ENCODE assay signal across 8 cellular contexts in the genomic region with DNA sequence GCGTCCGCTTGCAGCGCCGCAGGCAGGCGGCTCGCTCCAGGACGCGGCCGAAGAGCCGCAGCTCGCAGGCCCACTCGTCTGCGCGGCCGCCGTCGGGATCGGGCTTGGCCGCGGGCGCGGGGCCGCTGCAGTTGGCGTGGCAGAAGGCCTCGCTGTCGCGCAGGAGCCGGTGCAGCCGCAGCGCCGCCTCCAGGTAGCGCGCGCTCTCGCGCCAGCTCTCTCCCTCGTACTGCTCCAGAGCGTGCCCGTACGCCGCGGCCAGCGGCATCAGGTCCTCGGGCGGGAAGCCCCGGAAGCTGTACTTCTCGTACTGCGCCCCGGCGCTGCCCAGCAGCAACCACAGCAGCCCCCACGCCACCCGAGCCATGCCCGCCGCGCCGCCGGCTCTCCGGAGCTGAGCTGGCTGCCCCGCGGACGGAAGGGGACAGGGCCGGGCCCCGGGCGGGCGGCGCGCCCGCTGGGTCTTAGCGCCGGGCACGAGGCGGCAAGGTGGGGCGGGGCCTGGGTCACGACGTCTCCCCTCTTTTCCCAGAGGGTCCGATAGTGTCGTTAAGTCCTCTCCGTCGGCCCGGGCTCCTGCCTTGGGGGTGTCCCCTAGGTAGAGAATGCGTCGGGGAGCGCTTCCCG. TPM values are rescaled to one million over a fixed set of nuclear protein-coding genes. Genes with fewer than 3 reads are reported as not detected.
DNase-seq lines count a peak whose midpoint lies in the region; ATAC-seq and TF ChIP-seq lines count a peak whose summit lies in the region.

A gene with protein sequence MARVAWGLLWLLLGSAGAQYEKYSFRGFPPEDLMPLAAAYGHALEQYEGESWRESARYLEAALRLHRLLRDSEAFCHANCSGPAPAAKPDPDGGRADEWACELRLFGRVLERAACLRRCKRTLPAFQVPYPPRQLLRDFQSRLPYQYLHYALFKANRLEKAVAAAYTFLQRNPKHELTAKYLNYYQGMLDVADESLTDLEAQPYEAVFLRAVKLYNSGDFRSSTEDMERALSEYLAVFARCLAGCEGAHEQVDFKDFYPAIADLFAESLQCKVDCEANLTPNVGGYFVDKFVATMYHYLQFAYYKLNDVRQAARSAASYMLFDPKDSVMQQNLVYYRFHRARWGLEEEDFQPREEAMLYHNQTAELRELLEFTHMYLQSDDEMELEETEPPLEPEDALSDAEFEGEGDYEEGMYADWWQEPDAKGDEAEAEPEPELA (minus strand): TSS at position 401 of the 627 bp plus-strand sequence. CDS start 34 bp downstream, at position 367.

- H3K4me1 ChIP-seq in MM.1S (ENCODE audit: low read length) = 0 out of 2 replicates have a peak, but pooled peaks cover 10% of the 10 kb centered on the region
- H3K4me1 ChIP-seq in cardiac muscle cell (ENCODE audit: low read depth) = peaks cover 18% of the 10 kb centered on the region
- H3K4me1 ChIP-seq in parathyroid adenoma = peaks cover 12% of the 10 kb centered on the region
- H3K4me1 ChIP-seq in thyroid gland = peaks cover 18 to 37% of the 10 kb centered on the region in 2 donors

- peak within 1 kb of the TSS in 2 of 7 donors; percentile 73 to 87 for H3K27ac Mint-ChIP-seq in CD14-positive monocyte
- H3K27ac Mint-ChIP-seq in activated naive CD8-positive, alpha-beta T cell treated with anti-CD3 and anti-CD28 coated beads, Interleukin-2, amount 50 U/mL, for 24 hours = peak within 1 kb of the TSS; percentile 65

- H3K79me2 ChIP-seq in MM.1S (ENCODE audit: low read length) (no peaks in the 10 kb centered on the region), parathyroid adenoma (no peaks in the 10 kb centered on the region)

- WGBS in thyroid gland, 2 donors = 1% methylated on average over 18 of the region's 84 CpGs; no CpG with 5 or more reads in 1 of the 2 donors

- H3K4me3 Mint-ChIP-seq in CD14-positive monocyte = peak within 1 kb of the TSS; percentile 77 to 94
- H3K4me3 Mint-ChIP-seq in activated naive CD8-positive, alpha-beta T cell treated with anti-CD3 and anti-CD28 coated beads, Interleukin-2, amount 50 U/mL, for 24 hours = peak within 1 kb of the TSS; percentile 79

- TF ChIP-seq POLR2A in thyroid gland (IDR thresholded peaks at IDR 0.05) = peak; percentile 15 to 65

- ATAC-seq in GM21447 (IDR thresholded peaks at IDR 0.05; ENCODE audit: unreplicated experiment) = peak; percentile 75
- ATAC-seq in activated naive CD8-positive, alpha-beta T cell treated with anti-CD3 and anti-CD28 coated beads, Interleukin-2, amount 50 U/mL, for 24 hours = peak; percentile 84

- no peaks in the 10 kb centered on the region; the same call in 1 of the 2 replicates for H3F3A ChIP-seq in MM.1S (ENCODE audit: insufficient read depth, low read length)

- H3K27me3 ChIP-seq in MM.1S (replicated peaks; ENCODE audit: insufficient read depth, low read length) (0 out of 2 replicates have a peak, but pooled peaks cover 4% of the 10 kb centered on the region), cardiac muscle cell (no peaks in the 10 kb centered on the region), parathyroid adenoma (ENCODE audit: control insufficient read depth, insufficient read depth, low read length) (no peaks in the 10 kb centered on the region), thyroid gland (no peaks in the 10 kb centered on the region)

- peak; percentile 68 for DNase-seq in CD14-positive monocyte (ENCODE audit: low spot score)
- DNase-seq in MM.1S = peak; percentile 76
- peak; percentile 37 to 74 for DNase-seq in SW 1271 (lab: John Stamatoyannopoulos, UW)
- DNase-seq in activated naive CD8-positive, alpha-beta T cell treated with anti-CD3 and anti-CD28 coated beads, Interleukin-2, amount 50 U/mL, for 24 hours = peak; percentile 72
- peak; percentile 83 to 87 for DNase-seq in cardiac muscle cell (ENCODE audit: low read depth in 1 of 2, low spot score in 1 of 2)
- peak; percentile 85 to 86 for DNase-seq in thyroid gland

- H3K9me3 ChIP-seq in MM.1S (replicated peaks; ENCODE audit: insufficient read depth, low read length) = no peaks in the 10 kb centered on the region
- no peaks in the 10 kb centered on the region for H3K9me3 ChIP-seq in cardiac muscle cell (ENCODE audit: low read depth)
- no peaks in the 10 kb centered on the region for H3K9me3 ChIP-seq in parathyroid adenoma (ENCODE audit: control insufficient read depth, low read length)
- no peaks in the 10 kb centered on the region for H3K9me3 ChIP-seq in thyroid gland

- peaks cover 14% of the 10 kb centered on the region for H3K4me1 Mint-ChIP-seq in CD14-positive monocyte
- peaks cover 17% of the 10 kb centered on the region for H3K4me1 Mint-ChIP-seq in activated naive CD8-positive, alpha-beta T cell treated with anti-CD3 and anti-CD28 coated beads, Interleukin-2, amount 50 U/mL, for 24 hours

- no peaks in the 10 kb centered on the region for H3K9me2 ChIP-seq in MM.1S (replicated peaks; ENCODE audit: insufficient read depth, low read length)

- intact Hi-C loops in CD14-positive monocyte (cut with micrococcal nuclease) = no loop called here
- intact Hi-C loops in thyroid gland (cut with DNase I) = no loop called here

- H3K27ac ChIP-seq in MM.1S (ENCODE audit: low read length) (no peak within 1 kb of the TSS), cardiac muscle cell (peak within 1 kb of the TSS; percentile 80), parathyroid adenoma (peak within 1 kb of the TSS; percentile 70), thyroid gland (peak within 1 kb of the TSS; percentile 36 to 80 (median 58))

- H3K36me3 ChIP-seq in MM.1S (replicated peaks; ENCODE audit: insufficient read depth, low read length) = no peaks in the 10 kb centered on the region
- H3K36me3 ChIP-seq in cardiac muscle cell = no peaks in the 10 kb centered on the region
- H3K36me3 ChIP-seq in parathyroid adenoma (ENCODE audit: control insufficient read depth, insufficient read depth, low read length) = no peaks in the 10 kb centered on the region
- H3K36me3 ChIP-seq in thyroid gland = no peaks in the 10 kb centered on the region

- TF ChIP-seq CTCF in CD14-positive monocyte (IDR thresholded peaks at IDR 0.05) = peak; percentile 67
- TF ChIP-seq CTCF in MM.1S (IDR thresholded peaks at IDR 0.05; ENCODE audit: low read length) = peak; percentile 62
- peak; percentile 57 for TF ChIP-seq CTCF in cardiac muscle cell (IDR thresholded peaks at IDR 0.05; ENCODE audit: low read depth, low read length)
- TF ChIP-seq CTCF in parathyroid adenoma (IDR thresholded peaks at IDR 0.05) = peak; percentile 65
- peak; percentile 40 to 90 (median 72) for TF ChIP-seq CTCF in thyroid gland (IDR thresholded peaks at IDR 0.05)

- peak within 1 kb of the TSS; percentile 94 for H2AFZ ChIP-seq in MM.1S (ENCODE audit: low read length)
- peak within 1 kb of the TSS; percentile 99 for H2AFZ ChIP-seq in parathyroid adenoma

- peaks cover 0 to 8% (median 2%) of the 10 kb centered on the region in 7 donors for H3K9me3 Mint-ChIP-seq in CD14-positive monocyte
- H3K9me3 Mint-ChIP-seq in activated naive CD8-positive, alpha-beta T cell treated with anti-CD3 and anti-CD28 coated beads, Interleukin-2, amount 50 U/mL, for 24 hours = no peaks in the 10 kb centered on the region

- peaks cover 28 to 54% (median 41%) of the 10 kb centered on the region in 3 donors for H3K27me3 Mint-ChIP-seq in CD14-positive monocyte (ENCODE audit: low read depth in 3 of 3)
- peaks cover 9% of the 10 kb centered on the region for H3K27me3 Mint-ChIP-seq in activated naive CD8-positive, alpha-beta T cell treated with anti-CD3 and anti-CD28 coated beads, Interleukin-2, amount 50 U/mL, for 24 hours

- no peaks in the 10 kb centered on the region for H4K20me1 ChIP-seq in MM.1S (ENCODE audit: insufficient read depth, low read length)

- peak within 1 kb of the TSS; percentile 72 for H3K4me3 ChIP-seq in MM.1S (ENCODE audit: low read length)
- H3K4me3 ChIP-seq in cardiac muscle cell = peak within 1 kb of the TSS; percentile 92
- H3K4me3 ChIP-seq in parathyroid adenoma (ENCODE audit: low read depth, low read length) = peak within 1 kb of the TSS; percentile 74
- peak within 1 kb of the TSS; percentile 51 to 79 (median 64) for H3K4me3 ChIP-seq in thyroid gland (replicated peaks in 1 of 3)

- H3K4me2 ChIP-seq in MM.1S (ENCODE audit: low read depth, low read length) (peak within 1 kb of the TSS; percentile 99), parathyroid adenoma (ENCODE audit: low read length) (peak within 1 kb of the TSS; percentile 80)

- peaks cover 4 to 5% of the 10 kb centered on the region in 2 donors for H3K36me3 Mint-ChIP-seq in CD14-positive monocyte
- H3K36me3 Mint-ChIP-seq in activated naive CD8-positive, alpha-beta T cell treated with anti-CD3 and anti-CD28 coated beads, Interleukin-2, amount 50 U/mL, for 24 hours (ENCODE audit: low read depth) = no peaks in the 10 kb centered on the region

- H3K9ac ChIP-seq in MM.1S (ENCODE audit: low read length) (peak within 1 kb of the TSS; percentile 55; the same call in 1 of the 2 replicates), parathyroid adenoma (peak within 1 kb of the TSS; percentile 37)

RNA-seq across cellular contexts. Expression of the gene that starts here (rescaled TPM):
- polyA plus RNA-seq in CD14-positive monocyte = under 1 TPM; 0.16 to 0.46 TPM
- total RNA-seq in cardiac muscle cell = 118 and 153 TPM in 2 replicates
- polyA plus RNA-seq in cardiac muscle cell = 137 and 138 TPM in 2 replicates
- total RNA-seq in thyroid gland = 10 to 100 TPM; 24.5 to 59.2 (median 34.9) TPM

Comparison
In these comparisons a context has a peak if more than half of its experiments do, and no peak if none do; other contexts are left out.
1. RNA of the gene that starts here (polyA plus RNA-seq): 137 to 138 TPM in cardiac muscle cell; 0.16 to 0.46 TPM in CD14-positive monocyte; every median in the first group is over 10 times any median in the second.
2. Peak in DNase-seq in CD14-positive monocyte; RNA of the gene not detected or under 1 TPM.
3. Peak in every context shown above with its lines, with median percentiles within 50 percentile points of each other: DNase-seq, CTCF ChIP-seq and H3K4me3 ChIP-seq.